8 cellular contexts compared by ENCODE assay signal in genomic region chr2:136135924-136136906, GRCh38. TPM values are rescaled to one million over a fixed set of nuclear protein-coding genes. Genes with fewer than 3 reads are reported as not detected.
A peak's percentile ranks its signal among the peaks of the same experiment; 100 is the strongest.
DNase-seq lines count a peak whose midpoint lies in the region; ATAC-seq and TF ChIP-seq lines count a peak whose summit lies in the region.

No MANE protein-coding gene starts in this region.

- no peaks in the 10 kb centered on the region for H3F3A ChIP-seq in GM23338 (replicated peaks; ENCODE audit: low read depth)

- ATAC-seq in GM23338, result no peak

- peak; percentile 98 for TF ChIP-seq EP300 in transverse colon (IDR thresholded peaks at IDR 0.05; ENCODE audit: low read depth)

- POLR2A ChIA-PET in activated CD4-positive, alpha-beta memory T cell treated with anti-CD3 and anti-CD28 coated beads for 36 hours (lab: Charles Lee), result interaction anchor here (0.6 to 3.6 kb wide), 9 partner anchors 17 to 246 kb away, joined by 3 to 12 read pairs (median 4); partner anchors contain the start of gene CXCR4

- H3K4me2 ChIP-seq in GM23338, result no peak overlapping the region

- H3K4me1 ChIP-seq in GM23338 (ENCODE audit: insufficient read depth) (no peaks in the 10 kb centered on the region), transverse colon (peaks cover 3 to 14% (median 6%) of the 10 kb centered on the region in 4 donors)

- TF ChIP-seq POLR2A in transverse colon (IDR thresholded peaks at IDR 0.05), result peak; percentile 69

- no peaks in the 10 kb centered on the region for H3K36me3 Mint-ChIP-seq in GM23338 (ENCODE audit: low read depth)
- H3K36me3 Mint-ChIP-seq in activated CD4-positive, alpha-beta memory T cell treated with anti-CD3 and anti-CD28 coated beads for 36 hours, result no peaks in the 10 kb centered on the region
- no peaks in the 10 kb centered on the region for H3K36me3 Mint-ChIP-seq in immature natural killer cell

- no peaks in the 10 kb centered on the region for H3K27me3 Mint-ChIP-seq in GM23338 (ENCODE audit: insufficient read depth, low read depth, poor library complexity)
- H3K27me3 Mint-ChIP-seq in activated CD4-positive, alpha-beta memory T cell treated with anti-CD3 and anti-CD28 coated beads for 36 hours, result peaks cover 14% of the 10 kb centered on the region
- peaks cover 25 to 63% (median 27%) of the 10 kb centered on the region in 3 donors for H3K27me3 Mint-ChIP-seq in immature natural killer cell (ENCODE audit: low read depth in 3 of 3)

- in situ Hi-C loops in GM13976 (cut with MboI; ENCODE audit: low sequenced_read_pairs, unreplicated experiment) (no loop called here), transverse colon (cut with MboI; ENCODE audit: low pct_ligation_motif_present in 1 of 4, low pct_unique_long_range_greater_than_20kb in 1 of 4, low sequenced_read_pairs in 3 of 4) (no loop called here)

- peaks cover 17% of the 10 kb centered on the region for H3K9me2 ChIP-seq in GM23338 (ENCODE audit: insufficient read depth)

- 49 to 63% methylated on average over 6 to 8 of the region's 8 CpGs for whole genome bisulfite sequencing in transverse colon (ENCODE audit: low coverage in 1 of 2), 2 donors

- H3K27ac Mint-ChIP-seq in GM23338 (no peak overlapping the region), immature natural killer cell (peak overlapping the region; percentile 95 to 99 (median 98))
- H3K27ac Mint-ChIP-seq in activated CD4-positive, alpha-beta memory T cell treated with anti-CD3 and anti-CD28 coated beads for 36 hours, result peak overlapping the region; percentile 70

- intact Hi-C loops in activated CD4-positive, alpha-beta memory T cell treated with anti-CD3 and anti-CD28 coated beads for 36 hours (cut with micrococcal nuclease), result loop anchor here (1.0 to 2.0 kb wide), 4 partner anchors 10 to 315 kb away; partner anchors contain the start of genes CXCR4 and MCM6
- intact Hi-C loops in transverse colon (cut with DNase I; ENCODE audit: low total_unique reads) (no loop called here), posterior cingulate gyrus (cut with DNase I) (no loop called here)

- H3K9me3 Mint-ChIP-seq in GM23338 (no peaks in the 10 kb centered on the region), immature natural killer cell (no peaks in the 10 kb centered on the region)
- H3K9me3 Mint-ChIP-seq in activated CD4-positive, alpha-beta memory T cell treated with anti-CD3 and anti-CD28 coated beads for 36 hours, result no peaks in the 10 kb centered on the region

- H3K27ac ChIP-seq in GM23338 (ENCODE audit: low read depth), result no peak overlapping the region
- peak overlapping the region; percentile 65 to 74 (median 71) for H3K27ac ChIP-seq in transverse colon

- H3K4me3 Mint-ChIP-seq in GM23338 (no peak overlapping the region), immature natural killer cell (peak overlapping the region; percentile 47 to 80 (median 70))
- peak overlapping the region; percentile 11 for H3K4me3 Mint-ChIP-seq in activated CD4-positive, alpha-beta memory T cell treated with anti-CD3 and anti-CD28 coated beads for 36 hours

- H4K20me1 ChIP-seq in GM23338 (replicated peaks; ENCODE audit: insufficient read depth), result no peaks in the 10 kb centered on the region

- DNase-seq in GM13976 (ENCODE audit: low spot score) (peak; percentile 44), GM23338 (ENCODE audit: low spot score) (no peak), NCI-H1092 (lab: John Stamatoyannopoulos, UW) (peak; percentile 72), immature natural killer cell (peak; percentile 90 to 94 (median 92)), transverse colon (peak; percentile 71), SHP77 (lab: John Stamatoyannopoulos, UW) (no peak), posterior cingulate gyrus (no peak)
- DNase-seq in activated CD4-positive, alpha-beta memory T cell treated with anti-CD3 and anti-CD28 coated beads for 36 hours, result peak; percentile 75

- CTCF ChIA-PET in activated CD4-positive, alpha-beta memory T cell treated with anti-CD3 and anti-CD28 coated beads for 36 hours (lab: Charles Lee), result interaction anchor here (0.9 to 3.0 kb wide), 8 partner anchors 12 to 248 kb away, joined by 3 to 10 read pairs (median 4); no protein-coding TSS in a partner anchor

- no peaks in the 10 kb centered on the region for H3K9me3 ChIP-seq in transverse colon

- H3K27me3 ChIP-seq in GM23338 (ENCODE audit: insufficient read depth) (no peaks in the 10 kb centered on the region), transverse colon (no peaks in the 10 kb centered on the region)

- H3K4me3 ChIP-seq in GM23338, result no peak overlapping the region
- H3K4me3 ChIP-seq in transverse colon, result no peak overlapping the region

- H3K4me1 Mint-ChIP-seq in GM23338 (peaks cover 3% of the 10 kb centered on the region; the same call in 2 of the 3 replicates), immature natural killer cell (peaks cover 82% of the 10 kb centered on the region in 2 donors)
- H3K4me1 Mint-ChIP-seq in activated CD4-positive, alpha-beta memory T cell treated with anti-CD3 and anti-CD28 coated beads for 36 hours (ENCODE audit: low read depth), result peaks cover 89% of the 10 kb centered on the region

- 0 out of 2 replicates have a peak overlapping the region, but pooled peaks have one; percentile 32 for H2AFZ ChIP-seq in GM23338

- TF ChIP-seq CTCF in GM13976 (IDR thresholded peaks at IDR 0.05; ENCODE audit: borderline replicate concordance, control extremely low read depth, extremely low read depth, insufficient read depth, missing control alignments), result no peak
- TF ChIP-seq CTCF in GM23338 (conservative IDR thresholded peaks at IDR 0.05; ENCODE audit: low read depth in 2 of 2), result no peak
- TF ChIP-seq CTCF in transverse colon (IDR thresholded peaks at IDR 0.05), result no peak

- H3K79me2 ChIP-seq in GM23338 (replicated peaks; ENCODE audit: insufficient read depth), result no peaks in the 10 kb centered on the region

- H3K36me3 ChIP-seq in GM23338 (ENCODE audit: insufficient read depth) (no peaks in the 10 kb centered on the region), transverse colon (no peaks in the 10 kb centered on the region)

TF ChIP-seq in GM23338, 12 proteins besides CTCF, POLR2A, EP300 and RAD21:
- TF ChIP-seq EZH2 (IDR thresholded peaks at IDR 0.05; ENCODE audit: low read depth, unreplicated experiment), result no peak
- no peak for TF ChIP-seq NANOG (IDR thresholded peaks at IDR 0.05; ENCODE audit: borderline replicate concordance)
- TF ChIP-seq ETS1 (IDR thresholded peaks at IDR 0.05), result no peak
- TF ChIP-seq ZNF331 (CRISPR knock-in tag; IDR thresholded peaks at IDR 0.05; ENCODE audit: low read depth), result no peak
TF ChIP-seq in GM23338: peak in this region for 0.

RNA-seq across cellular contexts. Expression of gene CXCR4, which starts 18.3 kb away (rescaled TPM):
- total RNA-seq in GM23338 (2014; rRNA removed; shearing (Covaris generic)), result 1.3 and 2.1 TPM in 2 replicates
- polyA plus RNA-seq in GM23338 (2016; fragmentation: Nextera tagmentation; extraction: Ambion mirVana), result 2.1 and 2.5 TPM in 2 replicates
- total RNA-seq in activated CD4-positive, alpha-beta memory T cell treated with anti-CD3 and anti-CD28 coated beads for 36 hours, result 100 to 1,000 TPM; 139 to 141 TPM
- 100 to 1,000 TPM; 147 to 758 (median 582) TPM for polyA plus RNA-seq in immature natural killer cell
- 10 to 100 TPM in 3 of 4 donors, 1 to 10 TPM in 1; 9.6 to 62.7 (median 27.0) TPM for total RNA-seq in transverse colon

Comparison
In these comparisons a context has a peak if more than half of its experiments do, and no peak if none do; other contexts are left out.
1. DNase-seq: peak in GM13976 (single experiment), NCI-H1092 (single experiment), activated CD4-positive, alpha-beta memory T cell treated with anti-CD3 and anti-CD28 coated beads for 36 hours (single experiment), immature natural killer cell (3 of 3) and transverse colon (single experiment); none in GM23338 (single experiment), SHP77 (0 of 2) and posterior cingulate gyrus (0 of 10).